ENCODE assay signal across 11 cellular contexts in the genomic region with DNA sequence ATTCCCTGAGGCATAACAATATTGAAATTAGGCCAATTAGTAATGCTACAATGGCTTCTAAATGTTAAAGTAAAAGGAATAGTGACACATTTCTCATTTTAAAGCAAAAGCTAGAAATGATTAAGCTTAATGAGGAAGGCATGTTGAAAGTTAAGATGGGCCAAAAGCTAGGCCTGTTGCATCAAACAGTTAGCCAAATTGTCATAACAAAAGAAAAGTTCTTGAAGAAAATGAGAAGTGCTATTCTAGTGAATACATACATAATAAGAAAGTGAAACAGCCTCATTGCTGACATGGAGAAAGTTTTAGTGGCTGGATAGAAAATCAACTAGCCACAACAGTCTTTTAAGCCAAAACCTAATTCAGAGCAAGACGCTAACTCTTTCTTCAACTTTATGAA. TPM values are rescaled to one million over a fixed set of nuclear protein-coding genes. Genes with fewer than 3 reads are reported as not detected.
DNase-seq lines count a peak whose midpoint lies in the region; ATAC-seq and TF ChIP-seq lines count a peak whose summit lies in the region.
"Had no signal": no experiment of that assay in that cellular context is flagged by ENCODE, and none has a peak within 500 bp of the region (broad histone marks: within the 10 kb centered on the region; RNA-seq: fewer than 3 reads in every experiment).

No MANE protein-coding gene starts in this region.

- peak; percentile 70 for ATAC-seq in GM18873 (IDR thresholded peaks at IDR 0.05; ENCODE audit: low FRiP score, unreplicated experiment)
- ATAC-seq in GM21529 (IDR thresholded peaks at IDR 0.05; ENCODE audit: unreplicated experiment) = peak; percentile 70
- peak; percentile 67 for ATAC-seq in HG03139 (IDR thresholded peaks at IDR 0.05; ENCODE audit: unreplicated experiment)

- peak; percentile 7 for DNase-seq in fibroblast of mammary gland (ENCODE audit: low read depth)
- DNase-seq in DMS114 treated with DMSO at 0.1 percent for 48 hours (lab: John Stamatoyannopoulos, UW; ENCODE audit: unreplicated experiment) = no peak
- DNase-seq in ureter (ENCODE audit: low spot score) = no peak
- no peak for DNase-seq in NCI-H1092 (lab: John Stamatoyannopoulos, UW)
- DNase-seq: dorsolateral prefrontal cortex; NCI-H1436 treated with DMSO at 0.1 percent for 48 hours; SHP77; stimulated activated CD4-positive, alpha-beta T cell treated with anti-CD3 and anti-CD28 coated beads, Interleukin-4, amount 100 ng/mL, for 4 hours had no signal

- TF ChIP-seq CTCF in fibroblast of mammary gland (conservative IDR thresholded peaks at IDR 0.05; ENCODE audit: control insufficient read depth, insufficient read depth, low read depth, low read length) = no peak

- no peak overlapping the region for H3K4me3 ChIP-seq in fibroblast of mammary gland (ENCODE audit: control insufficient read depth, low read depth, low read length)
- H3K4me3 ChIP-seq: dorsolateral prefrontal cortex had no signal

RNA-seq across cellular contexts. Expression of gene OR2A4, which starts 12.9 kb away (rescaled TPM):
- not detected for total RNA-seq in ureter

RNA-seq across cellular contexts. Expression of gene CTAGE9, which starts 22.5 kb away (rescaled TPM):
- total RNA-seq in ureter = not detected
- total RNA-seq: dorsolateral prefrontal cortex had no signal

RNA-seq across cellular contexts. Expression of gene ENPP3, which starts 51.2 kb away (rescaled TPM):
- 1.1 TPM for total RNA-seq in ureter
